11 cellular contexts compared by ENCODE assay signal in the genomic region with DNA sequence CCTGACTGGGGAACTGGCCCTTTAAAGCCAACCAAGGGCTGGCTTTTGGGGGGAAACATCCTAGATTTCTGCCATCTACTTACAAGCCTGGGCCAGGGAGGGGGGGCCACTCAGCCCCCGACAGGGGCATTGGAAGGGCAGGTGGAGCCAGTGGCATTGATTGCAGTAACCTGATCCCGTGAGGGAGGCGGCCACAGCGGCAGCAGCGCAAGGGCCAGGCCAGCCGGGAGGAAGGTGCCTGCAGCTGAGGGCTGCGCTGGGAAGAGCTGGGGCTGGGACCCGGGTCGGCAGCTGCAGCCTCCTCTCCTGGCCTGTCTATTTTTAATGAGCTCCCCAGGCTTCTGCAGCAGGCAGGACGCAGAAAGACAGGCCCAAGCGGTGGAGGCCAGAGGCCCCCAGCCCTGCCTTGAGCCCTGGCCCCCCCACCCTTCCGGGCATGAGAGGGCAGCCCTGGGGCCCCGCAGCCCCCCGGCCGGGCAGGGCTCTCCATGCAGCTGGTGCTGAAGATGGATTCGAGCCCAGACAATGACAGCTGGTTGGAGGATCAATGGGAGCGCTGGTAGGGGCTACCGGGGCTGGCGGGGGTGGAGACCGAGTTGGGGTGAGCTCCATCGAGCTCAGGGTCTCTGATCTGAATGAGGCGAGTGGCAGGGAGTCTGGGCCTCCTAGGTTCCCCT. TPM values are rescaled to one million over a fixed set of nuclear protein-coding genes. Genes with fewer than 3 reads are reported as not detected.
DNase-seq lines count a peak whose midpoint lies in the region; ATAC-seq, FAIRE-seq and TF ChIP-seq lines count a peak whose summit lies in the region.
"Had no signal": no experiment of that assay in that cellular context is flagged by ENCODE, and none has a peak within 500 bp of the region (broad histone marks: within the 10 kb centered on the region; RNA-seq: fewer than 3 reads in every experiment).

No MANE protein-coding gene starts in this region.

- H3K79me1 ChIP-seq in mesendoderm (ENCODE audit: low read length), result no peaks in the 10 kb centered on the region

- peak; percentile 53 for DNase-seq in DMS53 treated with DMSO at 0.1 percent for 48 hours (lab: John Stamatoyannopoulos, UW; ENCODE audit: unreplicated experiment)
- DNase-seq in NCI-H187 treated with DMSO at 0.1 percent for 48 hours (lab: John Stamatoyannopoulos, UW), result peak; percentile 83
- peak; percentile 82 for DNase-seq in SHP77 treated with DMSO at 0.1 percent for 48 hours (lab: John Stamatoyannopoulos, UW)
- DNase-seq in mesendoderm, result peak; percentile 55
- DNase-seq in sigmoid colon, result no peak
- DNase-seq in urothelium cell line (ENCODE audit: low spot score), result no peak
- DNase-seq: CD4-positive, alpha-beta T cell; left ventricle myocardium inferior had no signal

- TF ChIP-seq POLR2A in sigmoid colon (IDR thresholded peaks at IDR 0.05), result no peak

- H3K18ac ChIP-seq in mesendoderm (ENCODE audit: low read length), result no peak overlapping the region

- no peaks in the 10 kb centered on the region for H3K9me3 ChIP-seq in sigmoid colon
- H3K9me3 ChIP-seq: left ventricle myocardium inferior had no signal

- H3K79me2 ChIP-seq in mesendoderm (ENCODE audit: control insufficient read depth, insufficient read depth, low read length), result no peaks in the 10 kb centered on the region

- no peak for ATAC-seq in HG02571 (IDR thresholded peaks at IDR 0.05; ENCODE audit: unreplicated experiment)
- no peak for ATAC-seq in HG02884 (IDR thresholded peaks at IDR 0.05; ENCODE audit: unreplicated experiment)

- no peak overlapping the region for H2BK15ac ChIP-seq in mesendoderm (replicated peaks; ENCODE audit: low read depth)

- TF ChIP-seq CTCF in sigmoid colon (IDR thresholded peaks at IDR 0.05), result no peak

- H3K27ac ChIP-seq in mesendoderm (ENCODE audit: low read depth, low read length) (no peak overlapping the region), sigmoid colon (no peak overlapping the region)
- H3K27ac ChIP-seq: left ventricle myocardium inferior had no signal

- H2BK5ac ChIP-seq in mesendoderm (ENCODE audit: low read length), result no peak overlapping the region

- TF ChIP-seq EP300 in sigmoid colon (IDR thresholded peaks at IDR 0.05), result no peak

- no peaks in the 10 kb centered on the region for H3K27me3 ChIP-seq in mesendoderm (ENCODE audit: insufficient read depth, low read length, poor library complexity)
- H3K27me3 ChIP-seq in sigmoid colon, result peaks cover 0 to 7% (median 5%) of the 10 kb centered on the region in 3 donors

- no peak overlapping the region for H3K56ac ChIP-seq in mesendoderm (ENCODE audit: low read length)

- no peak overlapping the region for H4K8ac ChIP-seq in mesendoderm (ENCODE audit: low read depth, low read length)

- WGBS in mesendoderm (ENCODE audit: extremely low coverage, insufficient coverage, low lambda C conversion rate), result no CpG with 5 or more reads among the region's 22 CpGs
- WGBS in sigmoid colon, 2 donors, result 23 to 42% methylated on average over 22 of the region's 22 CpGs

- intact Hi-C loops in sigmoid colon (cut with DNase I), result no loop called here

- no peak overlapping the region for H2AK5ac ChIP-seq in mesendoderm (ENCODE audit: low read length)

- H3K36me3 ChIP-seq in mesendoderm (ENCODE audit: control insufficient read depth, insufficient read depth, low read length), result no peaks in the 10 kb centered on the region
- H3K36me3 ChIP-seq in sigmoid colon, result no peaks in the 10 kb centered on the region
- H3K36me3 ChIP-seq: left ventricle myocardium inferior had no signal

- H3K4me3 ChIP-seq in mesendoderm (ENCODE audit: low read length) (no peak overlapping the region), sigmoid colon (no peak overlapping the region)
- H3K4me3 ChIP-seq: left ventricle myocardium inferior had no signal

- H3K4ac ChIP-seq in mesendoderm (ENCODE audit: low read depth, low read length), result no peak overlapping the region

- no peak for FAIRE-seq in urothelium cell line (lab: Jason Lieb, UNC)

- no peak overlapping the region for H3K4me2 ChIP-seq in mesendoderm (ENCODE audit: low read length)

- no peak overlapping the region for H2BK120ac ChIP-seq in mesendoderm (ENCODE audit: low read depth, low read length)

- no peak overlapping the region for H3K23ac ChIP-seq in mesendoderm (ENCODE audit: low read length)

- no peak overlapping the region for H4K5ac ChIP-seq in mesendoderm (ENCODE audit: low read length)

- no peak overlapping the region for H3K9ac ChIP-seq in mesendoderm (ENCODE audit: low read length)

- peaks cover 1% of the 10 kb centered on the region for H3K4me1 ChIP-seq in mesendoderm (ENCODE audit: control insufficient read depth, low read depth, low read length)
- H3K4me1 ChIP-seq in sigmoid colon, result peaks cover 0 to 26% (median 22%) of the 10 kb centered on the region in 4 donors

RNA-seq across cellular contexts. Expression of gene FREY1, which starts 10.5 kb away (rescaled TPM):
- 0.38 TPM for polyA plus RNA-seq in mesendoderm (2013, experiment 1 of 2)
- 0.34 TPM for polyA plus RNA-seq in mesendoderm (2013, experiment 2 of 2)
- 1 to 10 TPM in 2 of 4 donors, not detected in 2; 2.2 to 3.5 TPM for total RNA-seq in sigmoid colon
- under 1 TPM in 1 of 3 donors, not detected in 2; 0.64 TPM for polyA plus RNA-seq in sigmoid colon
- total RNA-seq: left ventricle myocardium inferior had no signal
- polyA plus RNA-seq: fibroblast of lung had no signal

RNA-seq across cellular contexts. Expression of gene MAPK8IP1, which starts 11.1 kb away (rescaled TPM):
- 14.5 TPM for polyA plus RNA-seq in mesendoderm (2013, experiment 1 of 2)
- 15.2 TPM for polyA plus RNA-seq in mesendoderm (2013, experiment 2 of 2)
- total RNA-seq in sigmoid colon, result 10 to 100 TPM in 2 of 4 donors, 1 to 10 TPM in 2; 4.9 to 15.5 (median 8.8) TPM
- polyA plus RNA-seq in sigmoid colon, result 1 to 10 TPM; 1.2 to 4.2 (median 1.8) TPM

RNA-seq across cellular contexts. Expression of gene PEX16, which starts 21.1 kb away (rescaled TPM):
- polyA plus RNA-seq in mesendoderm (2013, experiment 1 of 2), result 13.3 TPM
- 14.2 TPM for polyA plus RNA-seq in mesendoderm (2013, experiment 2 of 2)
- total RNA-seq in sigmoid colon, result 10 to 100 TPM; 13.8 to 28.2 (median 21.6) TPM
- 10 to 100 TPM; 30.3 to 46.3 (median 37.8) TPM for polyA plus RNA-seq in sigmoid colon

RNA-seq across cellular contexts. Expression of gene LARGE2, which starts 25.9 kb away (rescaled TPM):
- polyA plus RNA-seq in mesendoderm (2013, experiment 1 of 2), result 56.4 TPM
- polyA plus RNA-seq in mesendoderm (2013, experiment 2 of 2), result 57.6 TPM
- total RNA-seq in sigmoid colon, result not detected
- 10 to 100 TPM in 1 of 3 donors, under 1 TPM in 1, not detected in 1; 0.46 to 13.6 TPM for polyA plus RNA-seq in sigmoid colon
- total RNA-seq: fibroblast of lung, left ventricle myocardium inferior had no signal
- polyA plus RNA-seq: fibroblast of lung had no signal

RNA-seq across cellular contexts. Expression of gene CRY2, which starts 49.3 kb away (rescaled TPM):
- polyA plus RNA-seq in mesendoderm (2013, experiment 1 of 2), result 5.1 TPM
- 5.1 TPM for polyA plus RNA-seq in mesendoderm (2013, experiment 2 of 2)
- 10 to 100 TPM; 27.5 to 49.3 (median 38.9) TPM for total RNA-seq in sigmoid colon
- 10 to 100 TPM in 2 of 3 donors, 1 to 10 TPM in 1; 5.3 to 14.9 (median 13.2) TPM for polyA plus RNA-seq in sigmoid colon

Comparison
In these comparisons a context has a peak if more than half of its experiments do, and no peak if none do; other contexts are left out.
1. DNase-seq: peak in DMS53 treated with DMSO at 0.1 percent for 48 hours (single experiment), NCI-H187 treated with DMSO at 0.1 percent for 48 hours (single experiment), SHP77 treated with DMSO at 0.1 percent for 48 hours (single experiment) and mesendoderm (single experiment); none in sigmoid colon (single experiment) and urothelium cell line (single experiment).